In genomic region chr2:150415022-150415421, GRCh38 we compare ENCODE assay signal across 1 cellular context.
TF ChIP-seq lines count a peak whose summit lies in the region.

No MANE protein-coding gene starts in this region.

TF ChIP-seq in K562, 482 proteins besides CTCF, POLR2A, EP300 and RAD21 (continued from another document):
- TF ChIP-seq CUX1 (CRISPR knock-in tag; IDR thresholded peaks at IDR 0.05): no peak
- TF ChIP-seq NRF1 (conservative IDR thresholded peaks at IDR 0.05 in 1 of 2, IDR thresholded peaks at IDR 0.05 in 1 of 2): no peak
- TF ChIP-seq NFRKB (IDR thresholded peaks at IDR 0.05; ENCODE audit: low read depth): no peak
- TF ChIP-seq NR2F6 (CRISPR knock-in tag; IDR thresholded peaks at IDR 0.05): no peak
- TF ChIP-seq BDP1 (IDR thresholded peaks at IDR 0.05; ENCODE audit: insufficient read depth, insufficient read length): no peak
- TF ChIP-seq ZNF41 (CRISPR knock-in tag; conservative IDR thresholded peaks at IDR 0.05): no peak
- TF ChIP-seq POLR2AphosphoS5 (IDR thresholded peaks at IDR 0.05; ENCODE audit: control insufficient read depth, insufficient read depth, low read depth, low read length): no peak
- TF ChIP-seq HDAC8 (tag; IDR thresholded peaks at IDR 0.05): no peak
- TF ChIP-seq TEAD1 (CRISPR knock-in tag; IDR thresholded peaks at IDR 0.05): no peak
- TF ChIP-seq MAFG (tag; conservative IDR thresholded peaks at IDR 0.05): peak; percentile 22; the same call in 1 of the 2 replicates
- no peak for TF ChIP-seq HNRNPUL1 (IDR thresholded peaks at IDR 0.05; ENCODE audit: low read length)
- no peak for TF ChIP-seq DDX20 (tag; IDR thresholded peaks at IDR 0.05; ENCODE audit: low read depth)
- TF ChIP-seq U2AF2 (optimal IDR thresholded peaks at IDR 0.05; ENCODE audit: low read depth, low read length): no peak
- no peak for TF ChIP-seq ETS2 (tag; IDR thresholded peaks at IDR 0.05; ENCODE audit: borderline replicate concordance, poor library complexity, severe bottlenecking)
- TF ChIP-seq ETV1 (tag; conservative IDR thresholded peaks at IDR 0.05; ENCODE audit: low read depth): no peak
- no peak for TF ChIP-seq CBX1 (IDR thresholded peaks at IDR 0.05; ENCODE audit: low read depth)
- peak; percentile 12; the same call in 1 of the 2 replicates for TF ChIP-seq MAFF (IDR thresholded peaks at IDR 0.05; ENCODE audit: low read length)
- TF ChIP-seq ZNF316 (IDR thresholded peaks at IDR 0.05): peak; percentile 63; the same call in 1 of the 2 replicates
- TF ChIP-seq SMAD2 (IDR thresholded peaks at IDR 0.05; ENCODE audit: low read depth, low read length): no peak
